Comparison of ENCODE assay signal across 10 cellular contexts in the genomic region with DNA sequence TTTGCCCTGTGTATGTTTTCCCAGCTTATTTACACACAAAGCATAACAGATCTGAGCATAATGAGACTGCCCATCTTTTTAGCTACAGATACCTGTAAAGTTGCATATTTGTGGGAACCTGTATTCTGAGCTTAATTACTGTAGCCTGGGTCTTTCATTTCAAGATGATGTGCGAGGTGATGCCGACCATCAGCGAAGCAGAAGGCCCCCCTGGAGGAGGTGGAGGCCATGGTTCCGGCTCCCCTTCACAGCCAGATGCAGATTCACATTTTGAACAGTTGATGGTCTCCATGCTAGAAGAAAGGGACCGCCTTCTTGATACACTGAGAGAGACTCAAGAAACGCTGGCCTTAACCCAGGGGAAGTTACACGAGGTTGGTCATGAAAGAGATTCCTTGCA. TPM values are rescaled to one million over a fixed set of nuclear protein-coding genes. Genes with fewer than 3 reads are reported as not detected.
A peak's percentile ranks its signal among the peaks of the same experiment; 100 is the strongest.
DNase-seq lines count a peak whose midpoint lies in the region; ATAC-seq, FAIRE-seq and TF ChIP-seq lines count a peak whose summit lies in the region.
"Had no signal": no experiment of that assay in that cellular context is flagged by ENCODE, and none has a peak within 500 bp of the region (broad histone marks: within the 10 kb centered on the region; RNA-seq: fewer than 3 reads in every experiment).

No MANE protein-coding gene starts in this region.

- peak overlapping the region; percentile 49 for H3K27ac Mint-ChIP-seq in activated naive CD8-positive, alpha-beta T cell treated with anti-CD3 and anti-CD28 coated beads, Interleukin-2, amount 50 U/mL, for 24 hours

- TF ChIP-seq CTCF in A673 (conservative IDR thresholded peaks at IDR 0.05; ENCODE audit: low read depth, low read length) (no peak), HCT116 (IDR thresholded peaks at IDR 0.05 in 2 of 3, conservative IDR thresholded peaks at IDR 0.05 in 1 of 3; ENCODE audit: borderline replicate concordance in 1 of 3, insufficient read depth in 1 of 3, low read depth in 2 of 3, low read length in 2 of 3) (no peak)

- peaks cover 21% of the 10 kb centered on the region for H3K36me3 Mint-ChIP-seq in activated naive CD8-positive, alpha-beta T cell treated with anti-CD3 and anti-CD28 coated beads, Interleukin-2, amount 50 U/mL, for 24 hours (ENCODE audit: low read depth)

- no peak overlapping the region for H4K91ac ChIP-seq in mesenchymal stem cell (ENCODE audit: low read length)

- DNase-seq in A673 (ENCODE audit: low spot score): no peak
- no peak for DNase-seq in HCT116 (ENCODE audit: low read depth, low spot score)
- no peak for DNase-seq in activated naive CD8-positive, alpha-beta T cell treated with anti-CD3 and anti-CD28 coated beads, Interleukin-2, amount 50 U/mL, for 24 hours
- no peak for DNase-seq in mesenchymal stem cell
- DNase-seq in COR-L47 (lab: John Stamatoyannopoulos, UW): no peak
- DNase-seq in NCI-H524 (lab: John Stamatoyannopoulos, UW): no peak
- no peak for DNase-seq in central memory CD4-positive, alpha-beta T cell
- no peak for DNase-seq in urothelium cell line (ENCODE audit: low spot score)
- DNase-seq: NCI-H1105 had no signal

- H2BK15ac ChIP-seq in mesenchymal stem cell (ENCODE audit: low read depth, poor library complexity, severe bottlenecking): no peak overlapping the region

- CTCF ChIA-PET in A673 (lab: Charles Lee): no interaction called here
- CTCF ChIA-PET in HCT116 (lab: Charles Lee): no interaction called here

- peaks cover 60% of the 10 kb centered on the region for H3K79me2 ChIP-seq in HCT116 (ENCODE audit: insufficient read depth, low read length)

- POLR2A ChIA-PET in A673 (lab: Charles Lee; ENCODE audit: low non-redundant PET) (no interaction called here), HCT116 (lab: Charles Lee) (no interaction called here)

- H3K4me1 Mint-ChIP-seq in activated naive CD8-positive, alpha-beta T cell treated with anti-CD3 and anti-CD28 coated beads, Interleukin-2, amount 50 U/mL, for 24 hours: peaks cover 52% of the 10 kb centered on the region

- H3K14ac ChIP-seq in mesenchymal stem cell (ENCODE audit: low read length in 2 of 2): no peak overlapping the region

- H4K20me1 ChIP-seq in HCT116 (ENCODE audit: insufficient read depth): no peaks in the 10 kb centered on the region

- H2BK12ac ChIP-seq in mesenchymal stem cell (ENCODE audit: low read length in 2 of 2): no peak overlapping the region

- peak overlapping the region; percentile 87 for H3K4me3 Mint-ChIP-seq in activated naive CD8-positive, alpha-beta T cell treated with anti-CD3 and anti-CD28 coated beads, Interleukin-2, amount 50 U/mL, for 24 hours

- H3K27me3 ChIP-seq in A673 (replicated peaks; ENCODE audit: insufficient read depth, low read depth, low read length, poor library complexity): no peaks in the 10 kb centered on the region
- no peaks in the 10 kb centered on the region for H3K27me3 ChIP-seq in HCT116 (ENCODE audit: insufficient read depth, low read length)
- H3K27me3 ChIP-seq in mesenchymal stem cell (ENCODE audit: control insufficient read depth in 1 of 2, insufficient read depth in 1 of 2, low read length in 2 of 2): peaks cover 0 to 3% of the 10 kb centered on the region in 2 experiments

- no TSS peak for BruUV-seq in A673 (replicated peaks; lab: Mats Ljungman, UMichigan)
- BruUV-seq in HCT116 (replicated peaks; lab: Mats Ljungman, UMichigan): no TSS peak

- no peak for ATAC-seq in HCT116
- no peak for ATAC-seq in activated naive CD8-positive, alpha-beta T cell treated with anti-CD3 and anti-CD28 coated beads, Interleukin-2, amount 50 U/mL, for 24 hours

- TF ChIP-seq POLR2A in HCT116 (IDR thresholded peaks at IDR 0.05; ENCODE audit: borderline replicate concordance, extremely low read depth, insufficient read depth, insufficient read length): no peak

- H3K4me1 ChIP-seq in A673 (ENCODE audit: insufficient read depth, low read length, poor library complexity, severe bottlenecking) (peaks cover 47% of the 10 kb centered on the region), HCT116 (ENCODE audit: control insufficient read depth in 1 of 2, insufficient read depth in 2 of 2, low read length in 2 of 2) (peaks cover 4 to 21% of the 10 kb centered on the region in 2 experiments; a peak in 3 of 4 replicates), mesenchymal stem cell (ENCODE audit: control insufficient read depth, insufficient read depth, low read depth, low read length) (peaks cover 6% of the 10 kb centered on the region)

- no peaks in the 10 kb centered on the region for H3K9me3 Mint-ChIP-seq in activated naive CD8-positive, alpha-beta T cell treated with anti-CD3 and anti-CD28 coated beads, Interleukin-2, amount 50 U/mL, for 24 hours

- H2BK120ac ChIP-seq in mesenchymal stem cell (ENCODE audit: low read depth, low read length): no peak overlapping the region

- FAIRE-seq in urothelium cell line (lab: Jason Lieb, UNC): no peak

- 94% methylated on average over 7 of the region's 7 CpGs for WGBS in mesenchymal stem cell

- H3K36me3 ChIP-seq in A673 (ENCODE audit: insufficient read depth, low read length, poor library complexity, severe bottlenecking) (peaks cover 47% of the 10 kb centered on the region), HCT116 (ENCODE audit: control insufficient read depth in 1 of 2, insufficient read depth in 2 of 2, low read length in 2 of 2) (peaks cover 22 to 27% of the 10 kb centered on the region in 2 experiments), mesenchymal stem cell (ENCODE audit: control insufficient read depth in 1 of 2, insufficient read depth in 2 of 2, low read depth in 1 of 2, low read length in 2 of 2) (peaks cover 10 to 41% of the 10 kb centered on the region in 2 experiments)

- no peak overlapping the region for H3K4ac ChIP-seq in mesenchymal stem cell (ENCODE audit: low read depth in 1 of 2, low read length in 2 of 2)

- no peak overlapping the region for H3K23ac ChIP-seq in mesenchymal stem cell (ENCODE audit: low read length in 2 of 2)

- H3K27ac ChIP-seq in A673 (ENCODE audit: low read depth, low read length, poor library complexity, severe bottlenecking) (no peak overlapping the region), HCT116 (ENCODE audit: low read depth, low read length) (no peak overlapping the region), mesenchymal stem cell (ENCODE audit: low read length, poor library complexity, severe bottlenecking) (no peak overlapping the region)
- H3K27ac ChIP-seq: SJSA1 had no signal

- H3K18ac ChIP-seq in mesenchymal stem cell (ENCODE audit: low read depth in 1 of 2, low read length in 2 of 2): no peak overlapping the region

- H3K4me3 ChIP-seq in A673 (ENCODE audit: low read depth, low read length, poor library complexity, severe bottlenecking) (peak overlapping the region; percentile 96), HCT116 (replicated peaks in 1 of 2; ENCODE audit: low read depth in 1 of 2, low read length in 2 of 2) (peak overlapping the region; percentile 83 to 94; a peak in 3 of 4 replicates), mesenchymal stem cell (ENCODE audit: insufficient read depth in 1 of 2, low read depth in 1 of 2, low read length in 2 of 2) (peak overlapping the region in 1 of 2 experiments; percentile 96)

- TF ChIP-seq RAD21 in HCT116 (IDR thresholded peaks at IDR 0.05; ENCODE audit: low read depth): no peak

- intact Hi-C loops in A673 (cut with micrococcal nuclease; ENCODE audit: unreplicated experiment): no loop called here
- intact Hi-C loops in HCT116 (cut with micrococcal nuclease): loop anchor here (5.0 kb wide), 1 partner anchor 70 kb away; a partner anchor contains a TSS

- H2BK5ac ChIP-seq in mesenchymal stem cell (ENCODE audit: low read depth, low read length, poor library complexity, severe bottlenecking): no peak overlapping the region

- RAD21 ChIA-PET in HCT116 (lab: Charles Lee; ENCODE audit: low non-redundant PET in 1 of 2, low total read pairs in 2 of 2, uncharacterized antibody in 2 of 2, unreplicated experiment in 2 of 2): no interaction called here

- no peak overlapping the region for H4K8ac ChIP-seq in mesenchymal stem cell (ENCODE audit: low read length)

- no peaks in the 10 kb centered on the region for H3K9me2 ChIP-seq in HCT116 (ENCODE audit: insufficient read depth)

- peaks cover 15% of the 10 kb centered on the region for H3K27me3 Mint-ChIP-seq in activated naive CD8-positive, alpha-beta T cell treated with anti-CD3 and anti-CD28 coated beads, Interleukin-2, amount 50 U/mL, for 24 hours

- H3K4me2 ChIP-seq in HCT116 (ENCODE audit: low read length) (peak overlapping the region; percentile 88), mesenchymal stem cell (ENCODE audit: low read length, poor library complexity, severe bottlenecking) (peak overlapping the region; percentile 48)

- H2AK5ac ChIP-seq in mesenchymal stem cell (ENCODE audit: low read length, severe bottlenecking): no peak overlapping the region

- H3K79me1 ChIP-seq in mesenchymal stem cell (replicated peaks; ENCODE audit: low read length, poor library complexity, severe bottlenecking): peaks cover 22% of the 10 kb centered on the region

- H3K9ac ChIP-seq in HCT116 (ENCODE audit: low read length) (no peak overlapping the region), mesenchymal stem cell (ENCODE audit: low read length) (peak overlapping the region; percentile 17)

- H3K9me3 ChIP-seq in A673 (ENCODE audit: low read depth, low read length, poor library complexity, severe bottlenecking) (no peaks in the 10 kb centered on the region), HCT116 (ENCODE audit: control insufficient read depth in 1 of 2, insufficient read depth in 1 of 2, low read depth in 1 of 2, low read length in 2 of 2) (no peaks in the 10 kb centered on the region), mesenchymal stem cell (ENCODE audit: control insufficient read depth, low read length) (no peaks in the 10 kb centered on the region)

- H2AFZ ChIP-seq in HCT116 (ENCODE audit: low read depth, low read length, poor library complexity, severe bottlenecking): no peak overlapping the region
- H2AFZ ChIP-seq in mesenchymal stem cell (ENCODE audit: low read depth, low read length): no peak overlapping the region

TF ChIP-seq in HCT116, 20 proteins besides CTCF, POLR2A, EP300 and RAD21 (continues in another document):
- TF ChIP-seq, protein P1, sequence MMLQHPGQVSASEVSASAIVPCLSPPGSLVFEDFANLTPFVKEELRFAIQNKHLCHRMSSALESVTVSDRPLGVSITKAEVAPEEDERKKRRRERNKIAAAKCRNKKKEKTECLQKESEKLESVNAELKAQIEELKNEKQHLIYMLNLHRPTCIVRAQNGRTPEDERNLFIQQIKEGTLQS (IDR thresholded peaks at IDR 0.05): no peak
- TF ChIP-seq EGR1 (IDR thresholded peaks at IDR 0.05; ENCODE audit: low read depth): no peak
- no peak for TF ChIP-seq FOSL1 (IDR thresholded peaks at IDR 0.05; ENCODE audit: low read depth)
- no peak for TF ChIP-seq TCF7L2 (IDR thresholded peaks at IDR 0.05; ENCODE audit: borderline replicate concordance, extremely low read depth, insufficient read depth, insufficient read length)
- TF ChIP-seq POLR2AphosphoS5 (IDR thresholded peaks at IDR 0.05; ENCODE audit: low read depth, low read length): no peak

RNA-seq across cellular contexts. Expression of a gene that starts 1.5 kb away (rescaled TPM):
- total RNA-seq in A673 (2021): 104 and 113 TPM in 2 replicates
- total RNA-seq in HCT116 (2021; ENCODE audit: unreplicated experiment): 48.6 TPM
- polyA plus RNA-seq in HCT116 (2012): 29.5 and 30.1 TPM in 2 replicates
- polyA plus RNA-seq in mesenchymal stem cell (2013, experiment 1 of 2): 25.2 TPM
- polyA plus RNA-seq in mesenchymal stem cell (2013, experiment 2 of 2): 25.0 TPM
